Comparison of ENCODE assay signal across 10 cellular contexts in the genomic region with DNA sequence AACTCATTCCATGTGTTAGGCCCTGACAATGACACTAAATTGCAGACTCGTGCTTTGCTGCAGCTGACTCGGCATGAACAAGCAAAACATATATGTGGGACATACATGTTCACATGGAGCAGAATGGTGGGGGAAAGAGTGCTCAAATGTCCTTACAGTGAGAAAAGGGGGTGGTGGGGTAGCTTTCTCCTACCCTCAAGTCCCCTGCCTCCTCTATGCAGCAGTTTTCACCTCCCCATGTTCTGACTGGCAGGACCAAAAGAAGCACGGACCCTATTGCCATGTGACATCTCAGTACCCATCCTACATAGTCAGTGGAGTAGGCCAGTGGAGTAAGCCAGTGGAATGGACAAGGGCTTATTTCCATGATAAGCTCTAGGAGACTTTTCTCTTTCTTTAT.
"Had no signal": no experiment of that assay in that cellular context is flagged by ENCODE, and none has a peak within 500 bp of the region (broad histone marks: within the 10 kb centered on the region; RNA-seq: fewer than 3 reads in every experiment).

No MANE protein-coding gene starts in this region.

- H3K9me3 Mint-ChIP-seq: HFFc6 had no signal

- DNase-seq: GM23248, GOT3, H7, HFFc6, KBM-7 had no signal

- ATAC-seq: HCT116, HepG2 had no signal

- H3K9me3 ChIP-seq: HAP-1 had no signal

- H3K36me3 Mint-ChIP-seq: IgD-negative memory B cell had no signal

- H3K4me1 ChIP-seq: HAP-1 had no signal

- H3K27ac Mint-ChIP-seq: HFFc6, IgD-negative memory B cell had no signal

- H2AFZ ChIP-seq: GM23248 had no signal

- H3K36me3 ChIP-seq: HAP-1 had no signal

- H3K27ac ChIP-seq: GM23248, HL-60 had no signal

- H3K4me3 Mint-ChIP-seq: HFFc6, IgD-negative memory B cell had no signal

- H3K4me3 ChIP-seq: GM23248, HAP-1 had no signal

- H3K9ac ChIP-seq: GM23248 had no signal

- H3K4me1 Mint-ChIP-seq: IgD-negative memory B cell had no signal
